In the genomic region with DNA sequence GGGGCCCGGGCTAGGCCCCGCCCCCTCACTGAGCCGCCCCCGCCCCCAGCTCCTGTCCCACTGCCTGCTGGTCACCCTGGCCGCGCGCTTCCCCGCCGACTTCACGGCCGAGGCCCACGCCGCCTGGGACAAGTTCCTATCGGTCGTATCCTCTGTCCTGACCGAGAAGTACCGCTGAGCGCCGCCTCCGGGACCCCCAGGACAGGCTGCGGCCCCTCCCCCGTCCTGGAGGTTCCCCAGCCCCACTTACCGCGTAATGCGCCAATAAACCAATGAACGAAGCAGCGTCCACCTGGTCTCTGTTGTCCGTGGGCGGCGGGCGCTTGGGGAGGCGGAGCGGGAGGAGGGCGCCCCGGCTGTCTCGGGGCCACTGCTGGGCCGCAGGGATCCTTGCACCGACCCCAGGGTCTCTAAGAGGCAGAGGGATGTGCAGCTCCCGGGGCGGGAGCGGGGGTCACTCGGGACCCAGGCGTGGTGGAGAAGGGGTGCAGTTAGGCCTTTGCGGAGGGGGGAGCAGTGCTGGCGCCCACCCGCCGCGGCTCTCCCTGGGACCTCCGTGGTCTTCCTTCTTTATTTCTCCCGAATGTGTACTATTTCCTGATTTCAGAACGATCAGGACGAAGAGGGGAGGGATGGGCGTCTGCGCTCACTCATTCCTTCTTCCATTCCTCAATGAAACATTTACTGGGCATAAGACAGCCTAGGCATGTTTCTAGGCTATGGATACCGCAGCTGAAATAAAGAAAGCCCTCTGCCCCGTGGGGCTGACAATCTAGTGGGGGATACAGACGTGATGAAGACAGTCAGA, we compare ENCODE assay signal across 1 cellular context.
TF ChIP-seq lines count a peak whose summit lies in the region.

No MANE protein-coding gene starts in this region.

TF ChIP-seq in HepG2, 621 proteins besides CTCF, POLR2A, EP300 and RAD21:
- TF ChIP-seq ARID2 (CRISPR knock-in tag; IDR thresholded peaks at IDR 0.05; ENCODE audit: borderline replicate concordance), result no peak
- TF ChIP-seq, protein P1, sequence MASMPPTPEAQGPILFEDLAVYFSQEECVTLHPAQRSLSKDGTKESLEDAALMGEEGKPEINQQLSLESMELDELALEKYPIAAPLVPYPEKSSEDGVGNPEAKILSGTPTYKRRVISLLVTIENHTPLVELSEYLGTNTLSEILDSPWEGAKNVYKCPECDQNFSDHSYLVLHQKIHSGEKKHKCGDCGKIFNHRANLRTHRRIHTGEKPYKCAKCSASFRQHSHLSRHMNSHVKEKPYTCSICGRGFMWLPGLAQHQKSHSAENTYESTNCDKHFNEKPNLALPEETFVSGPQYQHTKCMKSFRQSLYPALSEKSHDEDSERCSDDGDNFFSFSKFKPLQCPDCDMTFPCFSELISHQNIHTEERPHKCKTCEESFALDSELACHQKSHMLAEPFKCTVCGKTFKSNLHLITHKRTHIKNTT (CRISPR knock-in tag; IDR thresholded peaks at IDR 0.05), result no peak
- no peak for TF ChIP-seq TAF1 (CRISPR knock-in tag; IDR thresholded peaks at IDR 0.05)
- TF ChIP-seq, protein P2, sequence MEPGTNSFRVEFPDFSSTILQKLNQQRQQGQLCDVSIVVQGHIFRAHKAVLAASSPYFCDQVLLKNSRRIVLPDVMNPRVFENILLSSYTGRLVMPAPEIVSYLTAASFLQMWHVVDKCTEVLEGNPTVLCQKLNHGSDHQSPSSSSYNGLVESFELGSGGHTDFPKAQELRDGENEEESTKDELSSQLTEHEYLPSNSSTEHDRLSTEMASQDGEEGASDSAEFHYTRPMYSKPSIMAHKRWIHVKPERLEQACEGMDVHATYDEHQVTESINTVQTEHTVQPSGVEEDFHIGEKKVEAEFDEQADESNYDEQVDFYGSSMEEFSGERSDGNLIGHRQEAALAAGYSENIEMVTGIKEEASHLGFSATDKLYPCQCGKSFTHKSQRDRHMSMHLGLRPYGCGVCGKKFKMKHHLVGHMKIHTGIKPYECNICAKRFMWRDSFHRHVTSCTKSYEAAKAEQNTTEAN (CRISPR knock-in tag; conservative IDR thresholded peaks at IDR 0.05), result no peak
- no peak for TF ChIP-seq EEA1 (CRISPR knock-in tag; IDR thresholded peaks at IDR 0.05; ENCODE audit: borderline replicate concordance)
- TF ChIP-seq, protein P3, sequence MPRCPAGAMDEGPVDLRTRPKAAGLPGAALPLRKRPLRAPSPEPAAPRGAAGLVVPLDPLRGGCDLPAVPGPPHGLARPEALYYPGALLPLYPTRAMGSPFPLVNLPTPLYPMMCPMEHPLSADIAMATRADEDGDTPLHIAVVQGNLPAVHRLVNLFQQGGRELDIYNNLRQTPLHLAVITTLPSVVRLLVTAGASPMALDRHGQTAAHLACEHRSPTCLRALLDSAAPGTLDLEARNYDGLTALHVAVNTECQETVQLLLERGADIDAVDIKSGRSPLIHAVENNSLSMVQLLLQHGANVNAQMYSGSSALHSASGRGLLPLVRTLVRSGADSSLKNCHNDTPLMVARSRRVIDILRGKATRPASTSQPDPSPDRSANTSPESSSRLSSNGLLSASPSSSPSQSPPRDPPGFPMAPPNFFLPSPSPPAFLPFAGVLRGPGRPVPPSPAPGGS (CRISPR knock-in tag; IDR thresholded peaks at IDR 0.05), result no peak
- TF ChIP-seq, protein P4, sequence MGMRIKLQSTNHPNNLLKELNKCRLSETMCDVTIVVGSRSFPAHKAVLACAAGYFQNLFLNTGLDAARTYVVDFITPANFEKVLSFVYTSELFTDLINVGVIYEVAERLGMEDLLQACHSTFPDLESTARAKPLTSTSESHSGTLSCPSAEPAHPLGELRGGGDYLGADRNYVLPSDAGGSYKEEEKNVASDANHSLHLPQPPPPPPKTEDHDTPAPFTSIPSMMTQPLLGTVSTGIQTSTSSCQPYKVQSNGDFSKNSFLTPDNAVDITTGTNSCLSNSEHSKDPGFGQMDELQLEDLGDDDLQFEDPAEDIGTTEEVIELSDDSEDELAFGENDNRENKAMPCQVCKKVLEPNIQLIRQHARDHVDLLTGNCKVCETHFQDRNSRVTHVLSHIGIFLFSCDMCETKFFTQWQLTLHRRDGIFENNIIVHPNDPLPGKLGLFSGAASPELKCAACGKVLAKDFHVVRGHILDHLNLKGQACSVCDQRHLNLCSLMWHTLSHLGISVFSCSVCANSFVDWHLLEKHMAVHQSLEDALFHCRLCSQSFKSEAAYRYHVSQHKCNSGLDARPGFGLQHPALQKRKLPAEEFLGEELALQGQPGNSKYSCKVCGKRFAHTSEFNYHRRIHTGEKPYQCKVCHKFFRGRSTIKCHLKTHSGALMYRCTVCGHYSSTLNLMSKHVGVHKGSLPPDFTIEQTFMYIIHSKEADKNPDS (CRISPR knock-in tag; IDR thresholded peaks at IDR 0.05), result no peak
- no peak for TF ChIP-seq CHD2 (IDR thresholded peaks at IDR 0.05; ENCODE audit: low read depth, low read length)
- no peak for TF ChIP-seq PAF1 (CRISPR knock-in tag; IDR thresholded peaks at IDR 0.05)
- no peak for TF ChIP-seq NR2F1 (CRISPR knock-in tag; IDR thresholded peaks at IDR 0.05)
- no peak for TF ChIP-seq SETDB1 (CRISPR knock-in tag; IDR thresholded peaks at IDR 0.05; ENCODE audit: borderline replicate concordance)
- no peak for TF ChIP-seq ZSCAN30 (CRISPR knock-in tag; IDR thresholded peaks at IDR 0.05)
- TF ChIP-seq, protein P5, sequence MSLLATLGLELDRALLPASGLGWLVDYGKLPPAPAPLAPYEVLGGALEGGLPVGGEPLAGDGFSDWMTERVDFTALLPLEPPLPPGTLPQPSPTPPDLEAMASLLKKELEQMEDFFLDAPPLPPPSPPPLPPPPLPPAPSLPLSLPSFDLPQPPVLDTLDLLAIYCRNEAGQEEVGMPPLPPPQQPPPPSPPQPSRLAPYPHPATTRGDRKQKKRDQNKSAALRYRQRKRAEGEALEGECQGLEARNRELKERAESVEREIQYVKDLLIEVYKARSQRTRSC (CRISPR knock-in tag; IDR thresholded peaks at IDR 0.05; ENCODE audit: low read depth), result no peak
- no peak for TF ChIP-seq ZNF747 (CRISPR knock-in tag; IDR thresholded peaks at IDR 0.05; ENCODE audit: borderline replicate concordance)
- TF ChIP-seq, protein P6, sequence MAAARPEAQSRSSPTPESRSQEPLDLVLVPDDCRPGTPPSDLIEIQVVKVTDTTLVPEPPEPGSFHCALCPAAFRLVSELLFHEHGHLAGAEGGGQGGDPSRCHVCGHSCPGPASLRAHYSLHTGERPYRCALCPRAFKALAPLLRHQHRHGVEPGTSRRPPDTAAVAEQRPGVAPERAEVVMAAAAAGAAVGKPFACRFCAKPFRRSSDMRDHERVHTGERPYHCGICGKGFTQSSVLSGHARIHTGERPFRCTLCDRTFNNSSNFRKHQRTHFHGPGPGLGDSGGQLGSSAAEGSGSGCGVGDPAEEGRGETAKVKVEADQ (CRISPR knock-in tag; IDR thresholded peaks at IDR 0.05; ENCODE audit: borderline replicate concordance), result no peak
